In genomic region chr11:46254135-46254491, GRCh38 we compare ENCODE assay signal across 1 cellular context.
A peak's percentile ranks its signal among the peaks of the same experiment; 100 is the strongest.
TF ChIP-seq lines count a peak whose summit lies in the region.

No MANE protein-coding gene starts in this region.

TF ChIP-seq in HepG2, 621 proteins besides CTCF, POLR2A, EP300 and RAD21 (continued from another document and continues in another):
- TF ChIP-seq TFAP4 (IDR thresholded peaks at IDR 0.05; ENCODE audit: borderline replicate concordance, low read depth) (no peak; the same call in 1 of the 2 replicates), E2F2 (CRISPR knock-in tag; IDR thresholded peaks at IDR 0.05; ENCODE audit: borderline replicate concordance) (no peak), ZNF317 (CRISPR knock-in tag; IDR thresholded peaks at IDR 0.05) (no peak), ZEB1 (IDR thresholded peaks at IDR 0.05; ENCODE audit: insufficient replicate concordance, low read depth) (no peak), CENPBD1 (CRISPR knock-in tag; IDR thresholded peaks at IDR 0.05; ENCODE audit: borderline replicate concordance, low read depth) (no peak), ZSCAN31 (CRISPR knock-in tag; IDR thresholded peaks at IDR 0.05; ENCODE audit: low read depth) (no peak), SOX6 (IDR thresholded peaks at IDR 0.05) (no peak), SOX6 (CRISPR knock-in tag; IDR thresholded peaks at IDR 0.05) (peak; percentile 73), MED1 (CRISPR knock-in tag; IDR thresholded peaks at IDR 0.05) (0 out of 2 replicates have a peak, but pooled peaks have one; percentile 17), SNAI1 (CRISPR knock-in tag; IDR thresholded peaks at IDR 0.05; ENCODE audit: borderline replicate concordance) (no peak), ZNF549 (CRISPR knock-in tag; IDR thresholded peaks at IDR 0.05) (no peak), BCL3 (CRISPR knock-in tag; IDR thresholded peaks at IDR 0.05) (no peak), HDAC1 (CRISPR knock-in tag; IDR thresholded peaks at IDR 0.05) (peak; percentile 34; the same call in 1 of the 2 replicates), MAX (IDR thresholded peaks at IDR 0.05) (peak; percentile 30; the same call in 1 of the 2 replicates), HOXA7 (CRISPR knock-in tag; IDR thresholded peaks at IDR 0.05) (no peak), PRPF4 (IDR thresholded peaks at IDR 0.05; ENCODE audit: low read depth, low read length, poor library complexity, severe bottlenecking) (no peak), ZFP91 (CRISPR knock-in tag; IDR thresholded peaks at IDR 0.05; ENCODE audit: borderline replicate concordance) (no peak), NFATC3 (CRISPR knock-in tag; IDR thresholded peaks at IDR 0.05) (no peak), NFKB2 (CRISPR knock-in tag; IDR thresholded peaks at IDR 0.05; ENCODE audit: borderline replicate concordance) (no peak), HCFC1 (IDR thresholded peaks at IDR 0.05; ENCODE audit: low read depth, low read length) (no peak), SIX1 (CRISPR knock-in tag; IDR thresholded peaks at IDR 0.05; ENCODE audit: borderline replicate concordance) (no peak), PHB2 (IDR thresholded peaks at IDR 0.05; ENCODE audit: partially characterized antibody) (no peak), ZNF781 (CRISPR knock-in tag; IDR thresholded peaks at IDR 0.05; ENCODE audit: borderline replicate concordance, not compliant biosample characterization) (peak; percentile 56), ZNF572 (CRISPR knock-in tag; IDR thresholded peaks at IDR 0.05) (no peak), ASH2L (IDR thresholded peaks at IDR 0.05; ENCODE audit: insufficient read length, low read depth, low read length) (no peak), SOX5 (CRISPR knock-in tag; IDR thresholded peaks at IDR 0.05; ENCODE audit: borderline replicate concordance) (peak; percentile 57; the same call in 1 of the 2 replicates), ZNF768 (CRISPR knock-in tag; IDR thresholded peaks at IDR 0.05) (no peak), PLSCR1 (CRISPR knock-in tag; IDR thresholded peaks at IDR 0.05; ENCODE audit: borderline replicate concordance) (no peak), HIC2 (CRISPR knock-in tag; IDR thresholded peaks at IDR 0.05; ENCODE audit: low read depth) (peak; percentile 44; the same call in 1 of the 2 replicates), HNRNPL (IDR thresholded peaks at IDR 0.05; ENCODE audit: low read depth, low read length) (no peak), NR2C2 (CRISPR knock-in tag; IDR thresholded peaks at IDR 0.05; ENCODE audit: borderline replicate concordance) (no peak), ZNF17 (CRISPR knock-in tag; IDR thresholded peaks at IDR 0.05) (no peak), TCF7 (IDR thresholded peaks at IDR 0.05; ENCODE audit: low read depth) (no peak), ZNF503 (CRISPR knock-in tag; IDR thresholded peaks at IDR 0.05) (no peak), AKNA (CRISPR knock-in tag; IDR thresholded peaks at IDR 0.05; ENCODE audit: borderline replicate concordance) (no peak), ZNF280D (CRISPR knock-in tag; IDR thresholded peaks at IDR 0.05) (peak; percentile 71; the same call in 1 of the 2 replicates), HNRNPK (IDR thresholded peaks at IDR 0.05; ENCODE audit: low read depth, low read length, poor library complexity, severe bottlenecking) (no peak), ZBTB20 (CRISPR knock-in tag; IDR thresholded peaks at IDR 0.05; ENCODE audit: borderline replicate concordance, low read depth) (no peak), SP140L (CRISPR knock-in tag; IDR thresholded peaks at IDR 0.05; ENCODE audit: borderline replicate concordance) (no peak), TERF1 (CRISPR knock-in tag; IDR thresholded peaks at IDR 0.05) (no peak), ZNF605 (CRISPR knock-in tag; IDR thresholded peaks at IDR 0.05) (no peak), PITX1 (CRISPR knock-in tag; IDR thresholded peaks at IDR 0.05) (peak; percentile 65; the same call in 1 of the 2 replicates), HIVEP1 (CRISPR knock-in tag; IDR thresholded peaks at IDR 0.05) (no peak)
